ENCODE assay signal across 15 cellular contexts in genomic region chr2:101190753-101191516, GRCh38. TPM values are rescaled to one million over a fixed set of nuclear protein-coding genes. Genes with fewer than 3 reads are reported as not detected.
DNase-seq lines count a peak whose midpoint lies in the region; ATAC-seq, FAIRE-seq and TF ChIP-seq lines count a peak whose summit lies in the region.
"Had no signal": no experiment of that assay in that cellular context is flagged by ENCODE, and none has a peak within 500 bp of the region (broad histone marks: within the 10 kb centered on the region; RNA-seq: fewer than 3 reads in every experiment).

No MANE protein-coding gene starts in this region.

- H3K79me2 ChIP-seq in mesendoderm (ENCODE audit: control insufficient read depth, insufficient read depth, low read length) = no peaks in the 10 kb centered on the region

- H3K56ac ChIP-seq in mesendoderm (ENCODE audit: low read length) = no peak overlapping the region

- H3K18ac ChIP-seq in mesendoderm (ENCODE audit: low read length) = no peak overlapping the region

- H3K27me3 ChIP-seq in BLaER1 = no peaks in the 10 kb centered on the region
- no peaks in the 10 kb centered on the region for H3K27me3 ChIP-seq in bronchial epithelial cell (ENCODE audit: control insufficient read depth, insufficient read depth, low read length)
- no peaks in the 10 kb centered on the region for H3K27me3 ChIP-seq in mesendoderm (ENCODE audit: insufficient read depth, low read length, poor library complexity)
- H3K27me3 ChIP-seq: testis had no signal

- H2AK5ac ChIP-seq in mesendoderm (ENCODE audit: low read length) = no peak overlapping the region

- no peak overlapping the region for H2BK15ac ChIP-seq in mesendoderm (replicated peaks; ENCODE audit: low read depth)

- no peak overlapping the region for H3K4me3 ChIP-seq in BLaER1
- H3K4me3 ChIP-seq in NB4 (ENCODE audit: low read depth, low read length) = no peak overlapping the region
- no peak overlapping the region for H3K4me3 ChIP-seq in bronchial epithelial cell (ENCODE audit: low read depth, low read length)
- H3K4me3 ChIP-seq in mesendoderm (ENCODE audit: low read length) = no peak overlapping the region
- H3K4me3 ChIP-seq: psoas muscle, testis had no signal

- no peak for ATAC-seq in HG03139 (IDR thresholded peaks at IDR 0.05; ENCODE audit: unreplicated experiment)
- no peak for ATAC-seq in GM21737 (IDR thresholded peaks at IDR 0.05; ENCODE audit: unreplicated experiment)
- ATAC-seq: activated CD4-positive, alpha-beta T cell treated with anti-CD3 and anti-CD28 coated beads for 36 hours; left colon; psoas muscle had no signal

- DNase-seq in NB4 (ENCODE audit: low read depth) = peak; percentile 33
- peak; percentile 61 for DNase-seq in bronchial epithelial cell (ENCODE audit: low read depth)
- peak; percentile 38 for DNase-seq in mesendoderm
- DNase-seq in RKO (ENCODE audit: low spot score) = no peak
- DNase-seq in NK-92 treated with Interleukin-12 subunit alpha and Interleukin-12 subunit beta, amount 100 ng/mL, for 24 hours (lab: John Stamatoyannopoulos, UW) = no peak
- DNase-seq: activated CD4-positive, alpha-beta T cell treated with anti-CD3 and anti-CD28 coated beads for 36 hours; activated naive CD4-positive, alpha-beta T cell; GF-D8; left colon; NCI-H446 treated with DMSO at 0.1 percent for 48 hours; psoas muscle; testis had no signal

- H2BK5ac ChIP-seq in mesendoderm (ENCODE audit: low read length) = no peak overlapping the region

- H2BK120ac ChIP-seq in mesendoderm (ENCODE audit: low read depth, low read length) = no peak overlapping the region

- peak; percentile 75 for FAIRE-seq in bronchial epithelial cell (lab: Jason Lieb, UNC)

- H3K27ac ChIP-seq in BLaER1 (no peak overlapping the region), mesendoderm (ENCODE audit: low read depth, low read length) (no peak overlapping the region)
- H3K27ac ChIP-seq: psoas muscle, testis had no signal

- peaks cover 24% of the 10 kb centered on the region for H3K9me3 ChIP-seq in BLaER1
- H3K9me3 ChIP-seq: testis had no signal

- H3K79me1 ChIP-seq in mesendoderm (ENCODE audit: low read length) = no peaks in the 10 kb centered on the region

- no peak overlapping the region for H3K4ac ChIP-seq in mesendoderm (ENCODE audit: low read depth, low read length)

- peak overlapping the region; percentile 16; the same call in 1 of the 2 replicates for H3K4me2 ChIP-seq in BLaER1
- H3K4me2 ChIP-seq in mesendoderm (ENCODE audit: low read length) = no peak overlapping the region

- TF ChIP-seq POLR2A in NB4 (IDR thresholded peaks at IDR 0.05; ENCODE audit: extremely low read depth, insufficient read length) = no peak

- H4K8ac ChIP-seq in mesendoderm (ENCODE audit: low read depth, low read length) = no peak overlapping the region

- H3K9ac ChIP-seq in BLaER1 = no peak overlapping the region
- H3K9ac ChIP-seq in mesendoderm (ENCODE audit: low read length) = no peak overlapping the region

- H3K36me3 ChIP-seq in BLaER1 = no peaks in the 10 kb centered on the region
- H3K36me3 ChIP-seq in bronchial epithelial cell (ENCODE audit: control insufficient read depth, insufficient read depth, low read length) = no peaks in the 10 kb centered on the region
- no peaks in the 10 kb centered on the region for H3K36me3 ChIP-seq in mesendoderm (ENCODE audit: control insufficient read depth, insufficient read depth, low read length)

- H3K4me1 ChIP-seq in BLaER1 (peaks cover 16% of the 10 kb centered on the region; the same call in 1 of the 2 replicates), mesendoderm (ENCODE audit: control insufficient read depth, low read depth, low read length) (peaks cover 2% of the 10 kb centered on the region)
- H3K4me1 ChIP-seq: psoas muscle, testis had no signal

- H3K23ac ChIP-seq in mesendoderm (ENCODE audit: low read length) = no peak overlapping the region

- TF ChIP-seq CTCF in NB4 (IDR thresholded peaks at IDR 0.05; ENCODE audit: low read depth, low read length) = no peak
- no peak for TF ChIP-seq CTCF in bronchial epithelial cell (IDR thresholded peaks at IDR 0.05; ENCODE audit: insufficient read depth, low read length, severe bottlenecking)

- no CpG with 5 or more reads among the region's 9 CpGs for WGBS in mesendoderm (ENCODE audit: extremely low coverage, insufficient coverage, low lambda C conversion rate)

- H4K5ac ChIP-seq in mesendoderm (ENCODE audit: low read length) = no peak overlapping the region

- no peaks in the 10 kb centered on the region for H4K20me1 ChIP-seq in BLaER1

RNA-seq across cellular contexts. Expression of gene TBC1D8, which starts 39.8 kb away (rescaled TPM):
- total RNA-seq in bronchial epithelial cell = 25.0 and 25.3 TPM in 2 replicates
- polyA plus RNA-seq in mesendoderm (2013, experiment 1 of 2) = 6.7 TPM
- 5.8 TPM for polyA plus RNA-seq in mesendoderm (2013, experiment 2 of 2)

Comparison
In these comparisons a context has a peak if more than half of its experiments do, and no peak if none do; other contexts are left out.
1. DNase-seq: peak in NB4 (single experiment), bronchial epithelial cell (single experiment) and mesendoderm (single experiment); none in RKO (single experiment) and NK-92 treated with Interleukin-12 subunit alpha and Interleukin-12 subunit beta, amount 100 ng/mL, for 24 hours (single experiment).